Comparison of ENCODE assay signal across 8 cellular contexts in the genomic region with DNA sequence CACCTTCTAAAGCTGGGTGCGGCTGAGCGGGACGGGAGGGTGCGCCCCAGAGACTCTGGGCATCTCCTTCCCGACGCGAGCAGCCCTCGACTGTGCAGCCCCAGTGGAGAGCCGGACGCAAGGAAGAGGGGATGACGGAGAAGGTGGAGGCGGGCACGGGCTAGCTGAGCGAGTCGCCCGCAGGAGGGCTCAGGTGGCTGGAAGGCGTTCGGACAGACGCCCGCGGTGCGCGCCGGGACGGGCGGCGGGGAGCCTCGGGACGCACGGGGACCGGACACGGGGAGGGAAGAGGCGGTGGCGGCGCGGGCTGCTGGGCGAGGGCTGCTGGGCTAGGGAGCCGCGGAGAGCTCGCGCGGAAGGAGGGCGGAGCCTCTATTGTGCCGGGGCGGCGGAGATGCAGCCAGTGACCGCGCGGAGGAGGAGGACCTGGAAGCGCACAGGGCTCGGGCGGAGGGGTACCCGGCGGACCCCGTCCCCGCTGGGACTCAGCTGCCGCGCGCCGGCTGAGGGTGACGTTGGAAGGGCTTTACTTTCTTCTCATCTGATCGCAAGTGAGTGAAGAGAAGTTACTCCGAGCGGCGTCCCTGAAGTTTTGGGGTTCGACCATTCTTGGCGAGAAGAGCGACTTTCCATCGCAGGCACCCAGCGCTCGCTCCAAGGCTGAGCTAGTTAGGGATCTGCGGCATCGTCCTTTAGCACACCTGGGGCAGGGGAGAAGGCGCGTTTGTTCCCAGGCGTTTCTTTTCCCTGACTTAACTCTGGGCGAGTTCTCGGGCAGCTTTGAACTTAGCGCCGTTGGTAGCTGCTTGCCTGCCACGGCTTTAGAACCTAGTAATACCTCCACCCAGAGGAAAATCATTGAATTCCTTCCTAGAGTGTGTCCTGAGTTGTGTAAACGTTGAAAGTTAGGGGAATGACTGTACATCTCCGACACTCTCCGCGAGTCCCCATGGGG. TPM values are rescaled to one million over a fixed set of nuclear protein-coding genes. Genes with fewer than 3 reads are reported as not detected.
DNase-seq lines count a peak whose midpoint lies in the region; ATAC-seq and TF ChIP-seq lines count a peak whose summit lies in the region.

Gene OLFML2B, minus strand, starts transcription at position 323 of the 955 bp plus-strand sequence. CDS start 439 bp downstream, outside the sequence.

- H3K27ac Mint-ChIP-seq in mesothelial cell of epicardium: no peak within 1 kb of the TSS

- peaks cover 63% of the 10 kb centered on the region for H3K27me3 Mint-ChIP-seq in mesothelial cell of epicardium (ENCODE audit: low read depth)

- peaks cover 11% of the 10 kb centered on the region for H3K9me3 Mint-ChIP-seq in mesothelial cell of epicardium

- DNase-seq in GM04504 (ENCODE audit: low read depth) (peak; percentile 76), NCI-H82 treated with DMSO at 0.1 percent for 48 hours (lab: John Stamatoyannopoulos, UW; ENCODE audit: unreplicated experiment) (peak; percentile 27), activated T-cell treated with anti-CD3 and anti-CD28 coated beads for 1 hour (ENCODE audit: low read depth) (peak; percentile 16), epithelial cell of proximal tubule (ENCODE audit: low read depth) (peak; percentile 71), mesothelial cell of epicardium (ENCODE audit: low spot score in 2 of 2, unreplicated experiment in 2 of 2) (peak; percentile 58 to 77)
- peak; percentile 25 for DNase-seq in stimulated activated CD8-positive, alpha-beta memory T cell treated with anti-CD3 and anti-CD28 coated beads, Interleukin-7, amount 100 ng/mL, for 24 hours (ENCODE audit: low read depth)

- H3K4me3 ChIP-seq in epithelial cell of proximal tubule (ENCODE audit: low read depth, low read length): peak within 1 kb of the TSS; percentile 84

- H3K36me3 Mint-ChIP-seq in mesothelial cell of epicardium: peaks cover 2% of the 10 kb centered on the region

- TF ChIP-seq CTCF in epithelial cell of proximal tubule (conservative IDR thresholded peaks at IDR 0.05; ENCODE audit: low read depth, low read length) (peak; percentile 60), mesothelial cell of epicardium (IDR thresholded peaks at IDR 0.05; ENCODE audit: unreplicated experiment) (no peak)

- H3K4me3 Mint-ChIP-seq in mesothelial cell of epicardium: peak within 1 kb of the TSS; percentile 82

- H3K4me1 Mint-ChIP-seq in mesothelial cell of epicardium: peaks cover 12% of the 10 kb centered on the region

- ATAC-seq in HG03045 (IDR thresholded peaks at IDR 0.05; ENCODE audit: unreplicated experiment): peak; percentile 62
- no peak for ATAC-seq in GM21381 (IDR thresholded peaks at IDR 0.05; ENCODE audit: unreplicated experiment)

RNA-seq across cellular contexts. Expression of gene OLFML2B, which starts in this region (rescaled TPM):
- total RNA-seq in epithelial cell of proximal tubule: 1.7 and 9.0 TPM in 2 replicates
- 4.4 to 4.8 TPM (median 4.8 TPM) in 3 replicates for total RNA-seq in mesothelial cell of epicardium

Comparison
In these comparisons a context has a peak if more than half of its experiments do, and no peak if none do; other contexts are left out.
1. DNase-seq: peak in every context shown above with its lines; median percentile 76 in GM04504; 71 in epithelial cell of proximal tubule; 68 in mesothelial cell of epicardium; 27 in NCI-H82 treated with DMSO at 0.1 percent for 48 hours; 25 in stimulated activated CD8-positive, alpha-beta memory T cell treated with anti-CD3 and anti-CD28 coated beads, Interleukin-7, amount 100 ng/mL, for 24 hours; 16 in activated T-cell treated with anti-CD3 and anti-CD28 coated beads for 1 hour.